10 cellular contexts compared by ENCODE assay signal in the genomic region with DNA sequence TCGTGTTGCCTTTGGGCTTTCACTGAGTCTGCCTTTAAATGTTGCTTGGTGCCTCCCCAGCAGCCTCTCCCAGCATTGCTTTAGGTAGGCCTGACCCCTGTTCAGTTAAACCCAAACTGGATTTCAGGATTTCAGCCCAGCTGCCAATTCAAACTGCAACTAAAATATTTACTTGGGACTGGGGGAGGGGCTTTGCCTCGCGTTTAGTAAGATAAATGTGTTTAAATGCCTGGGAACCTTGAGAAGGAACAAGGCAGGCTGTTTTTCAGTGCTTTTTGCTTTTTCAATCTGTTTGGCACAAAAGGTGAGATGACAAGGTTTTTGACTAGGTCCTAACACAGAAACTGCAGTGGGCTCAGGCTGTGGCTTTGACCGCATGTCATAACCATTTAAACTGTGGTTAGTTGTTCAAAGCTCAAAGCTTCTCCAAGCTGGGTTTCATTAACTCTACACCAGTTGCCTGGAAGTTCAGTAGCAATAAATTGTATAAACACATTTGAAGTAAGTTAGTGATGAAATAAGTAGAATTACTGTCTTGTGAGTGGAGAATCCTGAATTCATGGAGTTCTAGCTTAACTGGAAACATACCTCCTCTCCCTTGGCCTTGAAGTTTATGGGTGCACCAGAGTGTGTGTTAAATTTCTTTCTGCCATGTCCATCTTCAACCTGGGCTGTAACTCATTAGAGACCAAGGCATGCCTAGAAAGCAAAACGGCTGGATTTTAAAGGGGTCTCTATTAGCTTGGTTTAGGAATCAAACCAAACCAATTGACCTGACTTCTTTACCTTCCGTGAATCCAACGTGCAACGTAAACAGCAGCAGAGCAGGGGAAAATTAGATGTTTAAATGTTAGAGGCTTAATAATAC. TPM values are rescaled to one million over a fixed set of nuclear protein-coding genes. Genes with fewer than 3 reads are reported as not detected.
DNase-seq lines count a peak whose midpoint lies in the region; ATAC-seq and TF ChIP-seq lines count a peak whose summit lies in the region.
"Had no signal": no experiment of that assay in that cellular context is flagged by ENCODE, and none has a peak within 500 bp of the region (broad histone marks: within the 10 kb centered on the region; RNA-seq: fewer than 3 reads in every experiment).

No MANE protein-coding gene starts in this region.

- no peaks in the 10 kb centered on the region for H3K36me3 ChIP-seq in GM23248 (ENCODE audit: low read depth)
- no peaks in the 10 kb centered on the region for H3K36me3 ChIP-seq in SJCRH30
- H3K36me3 ChIP-seq in gastroesophageal sphincter = no peaks in the 10 kb centered on the region
- no peaks in the 10 kb centered on the region for H3K36me3 ChIP-seq in skeletal muscle satellite cell (ENCODE audit: insufficient read depth, low read length)

- no peaks in the 10 kb centered on the region for H3F3A ChIP-seq in GM23248 (ENCODE audit: insufficient read depth)

- H2AFZ ChIP-seq in GM23248 = no peak overlapping the region

- WGBS in GM23248 (ENCODE audit: low coverage in 1 of 2, low lambda C conversion rate in 2 of 2, missing lambda C conversion rate in 2 of 2), 2 experiments = 85 to 88% methylated on average over 8 of the region's 8 CpGs
- 58 to 75% methylated on average over 6 to 8 of the region's 8 CpGs for WGBS in gastroesophageal sphincter (ENCODE audit: low coverage in 1 of 2), 2 donors

- H3K79me2 ChIP-seq in GM23248 (ENCODE audit: insufficient read depth) = no peaks in the 10 kb centered on the region

- DNase-seq in GM23248 = peak; percentile 41
- peak; percentile 16 to 54 for DNase-seq in SJCRH30
- DNase-seq in DMS153 treated with DMSO at 0.1 percent for 48 hours (lab: John Stamatoyannopoulos, UW; ENCODE audit: unreplicated experiment) = no peak
- DNase-seq in DMS53 (lab: John Stamatoyannopoulos, UW) = no peak
- DNase-seq: activated T-cell treated with anti-CD3 and anti-CD28 coated beads, Interleukin-2, amount 50 U/mL, for 1 hour had no signal

- H3K27ac ChIP-seq in GM23248 (no peak overlapping the region), SJCRH30 (peak overlapping the region; percentile 80), gastroesophageal sphincter (peak overlapping the region in 3 of 4 donors; percentile 84 to 91 (median 88))
- H3K27ac ChIP-seq: epithelial cell of prostate had no signal

- H3K4me2 ChIP-seq in GM23248 (ENCODE audit: unreplicated experiment) (no peak overlapping the region), skeletal muscle satellite cell (ENCODE audit: low read length) (peak overlapping the region; percentile 96)

- TF ChIP-seq EP300 in gastroesophageal sphincter (IDR thresholded peaks at IDR 0.05) = no peak

- no peaks in the 10 kb centered on the region for H3K9me2 ChIP-seq in GM23248 (ENCODE audit: insufficient read depth)

- H3K4me1 ChIP-seq in GM23248 (ENCODE audit: insufficient read depth) (no peaks in the 10 kb centered on the region), SJCRH30 (peaks cover 43% of the 10 kb centered on the region), gastroesophageal sphincter (peaks cover 0 to 70% (median 6%) of the 10 kb centered on the region in 3 donors), skeletal muscle satellite cell (ENCODE audit: control insufficient read depth, insufficient read depth, low read length) (peaks cover 50% of the 10 kb centered on the region)

- H3K27me3 ChIP-seq in GM23248 (replicated peaks; ENCODE audit: insufficient read depth) (no peaks in the 10 kb centered on the region; the same call in 1 of the 2 replicates), SJCRH30 (no peaks in the 10 kb centered on the region), gastroesophageal sphincter (no peaks in the 10 kb centered on the region), skeletal muscle satellite cell (ENCODE audit: control insufficient read depth, insufficient read depth, low read length) (no peaks in the 10 kb centered on the region)

- ATAC-seq in gastroesophageal sphincter (no peak), HG02642 (IDR thresholded peaks at IDR 0.05; ENCODE audit: poor library complexity, unreplicated experiment) (no peak), HG02852 (IDR thresholded peaks at IDR 0.05; ENCODE audit: unreplicated experiment) (no peak)

- TF ChIP-seq POLR2A in gastroesophageal sphincter (IDR thresholded peaks at IDR 0.05) = no peak

- in situ Hi-C loops in GM23248 (cut with MboI) = no loop called here

- H3K4me3 ChIP-seq in GM23248 (no peak overlapping the region), SJCRH30 (peak overlapping the region; percentile 95), gastroesophageal sphincter (no peak overlapping the region), skeletal muscle satellite cell (ENCODE audit: low read length) (peak overlapping the region; percentile 82)

- H4K20me1 ChIP-seq in GM23248 (ENCODE audit: insufficient read depth) = no peaks in the 10 kb centered on the region

- no peaks in the 10 kb centered on the region for H3K9me3 ChIP-seq in GM23248 (ENCODE audit: low read depth)
- no peaks in the 10 kb centered on the region for H3K9me3 ChIP-seq in SJCRH30 (replicated peaks)
- no peaks in the 10 kb centered on the region for H3K9me3 ChIP-seq in gastroesophageal sphincter
- no peaks in the 10 kb centered on the region for H3K9me3 ChIP-seq in skeletal muscle satellite cell (replicated peaks; ENCODE audit: low read length)

- H3K9ac ChIP-seq in GM23248 (no peak overlapping the region), skeletal muscle satellite cell (ENCODE audit: low read depth, low read length) (peak overlapping the region; percentile 89)

- no peak for TF ChIP-seq CTCF in gastroesophageal sphincter (IDR thresholded peaks at IDR 0.05)

RNA-seq across cellular contexts. Expression of gene PKNOX2, which starts 3.6 kb away (rescaled TPM):
- total RNA-seq in GM23248 (2014; rRNA removed; shearing (Covaris generic)) = 0.51 and 0.76 TPM in 2 replicates
- 0.08 and 0.21 TPM in 2 replicates for polyA plus RNA-seq in GM23248 (2016; fragmentation: Nextera tagmentation; extraction: Ambion mirVana)
- 13.1 and 15.1 TPM in 2 replicates for total RNA-seq in SJCRH30 (2014; rRNA removed; shearing (Covaris generic))
- 1 to 10 TPM; 1.2 to 5.7 (median 2.2) TPM for total RNA-seq in gastroesophageal sphincter
- 0.25 and 1.3 TPM in 2 replicates for total RNA-seq in skeletal muscle satellite cell (2012; rRNA removed)

RNA-seq across cellular contexts. Expression of gene TMEM218, which starts 56.8 kb away (rescaled TPM):
- 31.9 and 44.9 TPM in 2 replicates for total RNA-seq in GM23248 (2014; rRNA removed; shearing (Covaris generic))
- 30.1 and 32.8 TPM in 2 replicates for polyA plus RNA-seq in GM23248 (2016; fragmentation: Nextera tagmentation; extraction: Ambion mirVana)
- 19.1 and 22.0 TPM in 2 replicates for total RNA-seq in SJCRH30 (2014; rRNA removed; shearing (Covaris generic))
- 10 to 100 TPM; 14.7 to 20.0 (median 17.3) TPM for total RNA-seq in gastroesophageal sphincter
- 23.8 and 24.8 TPM in 2 replicates for total RNA-seq in skeletal muscle satellite cell (2012; rRNA removed)

Comparison
In these comparisons a context has a peak if more than half of its experiments do, and no peak if none do; other contexts are left out.
1. DNase-seq: peak in GM23248 (single experiment) and SJCRH30 (2 of 2); none in DMS153 treated with DMSO at 0.1 percent for 48 hours (single experiment) and DMS53 (single experiment).
2. H3K4me3 ChIP-seq: peak in SJCRH30 (single experiment) and skeletal muscle satellite cell (single experiment); none in GM23248 (single experiment) and gastroesophageal sphincter (0 of 2).